8 cellular contexts compared by ENCODE assay signal in the genomic region with DNA sequence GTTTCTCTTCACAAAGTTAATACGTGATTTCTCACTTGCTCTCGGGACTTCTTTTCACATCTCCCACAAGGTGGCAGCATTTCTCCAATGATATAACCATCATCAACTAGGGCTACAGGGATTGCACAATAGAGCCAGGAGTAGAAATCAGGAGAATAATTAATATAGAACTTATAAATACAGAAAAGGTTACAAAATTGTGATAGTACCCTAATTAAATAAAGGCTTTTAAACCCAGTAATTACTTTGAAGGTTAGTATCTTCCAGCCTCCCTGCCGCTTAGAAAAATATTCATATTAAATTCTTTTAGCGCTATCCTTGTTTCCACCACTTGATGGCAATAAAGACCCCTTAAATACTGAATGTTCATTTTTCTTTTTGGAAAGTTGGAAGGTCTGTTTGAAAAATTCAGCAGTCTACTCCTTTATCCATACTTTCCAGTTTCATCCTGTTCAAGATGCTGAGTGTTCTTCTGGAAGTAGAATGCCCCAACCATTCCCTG.
DNase-seq lines count a peak whose midpoint lies in the region; ATAC-seq and TF ChIP-seq lines count a peak whose summit lies in the region.

No MANE protein-coding gene starts in this region.

- H3K27me3 ChIP-seq in BJ (ENCODE audit: control insufficient read depth, insufficient read depth, low read length) (no peaks in the 10 kb centered on the region; the same call in 1 of the 2 replicates), left lung (no peaks in the 10 kb centered on the region), thyroid gland (no peaks in the 10 kb centered on the region)

- H3K27ac ChIP-seq in left lung (no peak overlapping the region), thyroid gland (no peak overlapping the region)

- H3K9me3 Mint-ChIP-seq in central memory CD8-positive, alpha-beta T cell = no peaks in the 10 kb centered on the region

- peaks cover 2% of the 10 kb centered on the region for H3K36me3 Mint-ChIP-seq in central memory CD8-positive, alpha-beta T cell (ENCODE audit: insufficient read depth)

- TF ChIP-seq POLR2A in NB4 (IDR thresholded peaks at IDR 0.05; ENCODE audit: extremely low read depth, insufficient read length) = no peak
- TF ChIP-seq POLR2A in thyroid gland (IDR thresholded peaks at IDR 0.05) = no peak

- no peaks in the 10 kb centered on the region for H3K4me1 Mint-ChIP-seq in central memory CD8-positive, alpha-beta T cell

- POLR2A ChIA-PET in BJ (lab: Charles Lee) = no interaction called here

- DNase-seq in BJ (ENCODE audit: low read depth) = peak; percentile 9
- DNase-seq in NB4 (ENCODE audit: low read depth) = peak; percentile 74
- peak; percentile 25 for DNase-seq in SHP77 treated with DMSO at 0.1 percent for 48 hours (lab: John Stamatoyannopoulos, UW)
- peak in 1 of 2 donors; percentile 35 for DNase-seq in central memory CD8-positive, alpha-beta T cell (ENCODE audit: low spot score in 2 of 2)
- DNase-seq in left lung = no peak
- peak; percentile 9 to 30 for DNase-seq in thyroid gland

- CTCF ChIA-PET in BJ (lab: Yijun Ruan, JAX) = interaction anchor here (0.9 to 1.4 kb wide), 6 partner anchors 11 to 863 kb away, joined by 3 to 7 read pairs (median 4); no protein-coding TSS in a partner anchor

- peak; percentile 87 for ATAC-seq in GM18502 (IDR thresholded peaks at IDR 0.05; ENCODE audit: poor library complexity, unreplicated experiment)
- peak; percentile 58 for ATAC-seq in HG02840 (IDR thresholded peaks at IDR 0.05; ENCODE audit: low FRiP score, unreplicated experiment)
- ATAC-seq in central memory CD8-positive, alpha-beta T cell (replicated peaks; ENCODE audit: extremely low read depth, poor library complexity, severe bottlenecking) = peak; percentile 76
- peak; percentile 96 for ATAC-seq in left lung

- H3K4me3 Mint-ChIP-seq in central memory CD8-positive, alpha-beta T cell = no peak overlapping the region

- H3K4me1 ChIP-seq in left lung (peaks cover 0 to 2% of the 10 kb centered on the region in 2 donors), thyroid gland (no peaks in the 10 kb centered on the region)

- H3K4me3 ChIP-seq in BJ (ENCODE audit: low read depth, low read length) = no peak overlapping the region
- no peak overlapping the region for H3K4me3 ChIP-seq in NB4 (ENCODE audit: low read depth, low read length)
- peak overlapping the region in 1 of 2 donors; percentile 8 for H3K4me3 ChIP-seq in left lung
- H3K4me3 ChIP-seq in thyroid gland (replicated peaks in 1 of 3) = no peak overlapping the region

- WGBS in thyroid gland, 2 donors = 0 to 2% methylated on average over 4 of the region's 4 CpGs

- H3K27me3 Mint-ChIP-seq in central memory CD8-positive, alpha-beta T cell = peaks cover 11% of the 10 kb centered on the region

- H3K9me3 ChIP-seq in left lung = no peaks in the 10 kb centered on the region
- no peaks in the 10 kb centered on the region for H3K9me3 ChIP-seq in thyroid gland

- intact Hi-C loops in left lung (cut with DNase I) (loop anchor here in 1 of 2 donors (5.0 to 10.0 kb wide), 2 partner anchors 436 to 799 kb away; no protein-coding TSS in a partner anchor), thyroid gland (cut with DNase I) (loop anchor here (10.0 kb wide), 1 partner anchor 859 kb away; no protein-coding TSS in a partner anchor)

- TF ChIP-seq CTCF in BJ (IDR thresholded peaks at IDR 0.05; ENCODE audit: insufficient read depth, low read depth, low read length) (peak; percentile 71), NB4 (IDR thresholded peaks at IDR 0.05; ENCODE audit: low read depth, low read length) (peak; percentile 41), left lung (IDR thresholded peaks at IDR 0.05) (peak; percentile 71 to 82), thyroid gland (IDR thresholded peaks at IDR 0.05) (peak; percentile 57 to 86 (median 78))

- no peak overlapping the region for H3K27ac Mint-ChIP-seq in central memory CD8-positive, alpha-beta T cell (ENCODE audit: low read depth)

- H3K36me3 ChIP-seq in BJ (ENCODE audit: control insufficient read depth, insufficient read depth, low read length) (no peaks in the 10 kb centered on the region), left lung (no peaks in the 10 kb centered on the region), thyroid gland (no peaks in the 10 kb centered on the region)

Comparison
In these comparisons a context has a peak if more than half of its experiments do, and no peak if none do; other contexts are left out.
1. DNase-seq: peak in BJ (single experiment), NB4 (single experiment), SHP77 treated with DMSO at 0.1 percent for 48 hours (single experiment) and thyroid gland (2 of 2); none in left lung (0 of 2).
2. Peak in every context shown above with its lines, with median percentiles within 50 percentile points of each other: CTCF ChIP-seq and ATAC-seq.